Comparison of ENCODE assay signal across 2 cellular contexts in the genomic region with DNA sequence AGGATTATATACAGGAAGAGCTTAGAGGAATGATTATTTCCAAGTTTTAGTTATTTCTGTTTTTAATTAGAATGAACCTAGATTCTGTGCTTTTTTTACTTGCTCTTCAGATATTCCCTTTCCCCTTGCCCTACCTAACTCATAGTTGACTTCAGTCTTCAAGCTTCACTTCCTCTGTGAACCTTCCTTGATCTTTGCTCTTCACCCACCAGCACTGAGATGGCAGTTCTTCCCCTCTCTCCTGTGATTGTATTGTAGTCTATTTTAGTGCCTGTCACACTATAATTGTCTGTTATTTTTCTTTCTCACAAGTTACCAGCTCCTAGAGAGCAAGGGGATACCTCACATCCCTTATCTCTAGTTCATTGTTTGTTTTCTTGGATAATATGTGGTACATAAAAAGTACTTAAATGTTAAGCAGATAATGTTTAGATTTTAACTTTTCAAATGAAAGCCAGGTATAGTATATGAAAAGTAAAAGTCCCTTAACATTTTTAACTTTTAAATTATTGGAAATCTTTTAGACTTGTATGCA.
TF ChIP-seq lines count a peak whose summit lies in the region.

No MANE protein-coding gene starts in this region.

TF ChIP-seq in SK-N-SH treated with all-trans-retinoic acid at 6 μM for 48 hours, 23 proteins besides CTCF, POLR2A, EP300 and RAD21:
- TF ChIP-seq ISL1 (CRISPR knock-in tag; IDR thresholded peaks at IDR 0.05) (no peak), ZNF70 (CRISPR knock-in tag; IDR thresholded peaks at IDR 0.05) (no peak), GLIS3 (CRISPR knock-in tag; IDR thresholded peaks at IDR 0.05) (no peak), SNAI2 (CRISPR knock-in tag; IDR thresholded peaks at IDR 0.05) (no peak), ZNF565 (CRISPR knock-in tag; conservative IDR thresholded peaks at IDR 0.05; ENCODE audit: low read depth) (no peak), PPARA (CRISPR knock-in tag; IDR thresholded peaks at IDR 0.05; ENCODE audit: borderline replicate concordance) (no peak), RARB (CRISPR knock-in tag; IDR thresholded peaks at IDR 0.05) (no peak), TOX (CRISPR knock-in tag; IDR thresholded peaks at IDR 0.05; ENCODE audit: borderline replicate concordance) (no peak), ESRRG (CRISPR knock-in tag; IDR thresholded peaks at IDR 0.05) (no peak)
- TF ChIP-seq, protein P1, sequence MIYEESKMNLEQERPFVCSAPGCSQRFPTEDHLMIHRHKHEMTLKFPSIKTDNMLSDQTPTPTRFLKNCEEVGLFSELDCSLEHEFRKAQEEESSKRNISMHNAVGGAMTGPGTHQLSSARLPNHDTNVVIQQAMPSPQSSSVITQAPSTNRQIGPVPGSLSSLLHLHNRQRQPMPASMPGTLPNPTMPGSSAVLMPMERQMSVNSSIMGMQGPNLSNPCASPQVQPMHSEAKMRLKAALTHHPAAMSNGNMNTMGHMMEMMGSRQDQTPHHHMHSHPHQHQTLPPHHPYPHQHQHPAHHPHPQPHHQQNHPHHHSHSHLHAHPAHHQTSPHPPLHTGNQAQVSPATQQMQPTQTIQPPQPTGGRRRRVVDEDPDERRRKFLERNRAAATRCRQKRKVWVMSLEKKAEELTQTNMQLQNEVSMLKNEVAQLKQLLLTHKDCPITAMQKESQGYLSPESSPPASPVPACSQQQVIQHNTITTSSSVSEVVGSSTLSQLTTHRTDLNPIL (CRISPR knock-in tag; IDR thresholded peaks at IDR 0.05; ENCODE audit: low read depth): no peak
- TF ChIP-seq, protein P2, sequence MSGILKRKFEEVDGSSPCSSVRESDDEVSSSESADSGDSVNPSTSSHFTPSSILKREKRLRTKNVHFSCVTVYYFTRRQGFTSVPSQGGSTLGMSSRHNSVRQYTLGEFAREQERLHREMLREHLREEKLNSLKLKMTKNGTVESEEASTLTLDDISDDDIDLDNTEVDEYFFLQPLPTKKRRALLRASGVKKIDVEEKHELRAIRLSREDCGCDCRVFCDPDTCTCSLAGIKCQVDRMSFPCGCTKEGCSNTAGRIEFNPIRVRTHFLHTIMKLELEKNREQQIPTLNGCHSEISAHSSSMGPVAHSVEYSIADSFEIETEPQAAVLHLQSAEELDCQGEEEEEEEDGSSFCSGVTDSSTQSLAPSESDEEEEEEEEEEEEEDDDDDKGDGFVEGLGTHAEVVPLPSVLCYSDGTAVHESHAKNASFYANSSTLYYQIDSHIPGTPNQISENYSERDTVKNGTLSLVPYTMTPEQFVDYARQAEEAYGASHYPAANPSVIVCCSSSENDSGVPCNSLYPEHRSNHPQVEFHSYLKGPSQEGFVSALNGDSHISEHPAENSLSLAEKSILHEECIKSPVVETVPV (CRISPR knock-in tag; IDR thresholded peaks at IDR 0.05): no peak
- TF ChIP-seq, protein P3, sequence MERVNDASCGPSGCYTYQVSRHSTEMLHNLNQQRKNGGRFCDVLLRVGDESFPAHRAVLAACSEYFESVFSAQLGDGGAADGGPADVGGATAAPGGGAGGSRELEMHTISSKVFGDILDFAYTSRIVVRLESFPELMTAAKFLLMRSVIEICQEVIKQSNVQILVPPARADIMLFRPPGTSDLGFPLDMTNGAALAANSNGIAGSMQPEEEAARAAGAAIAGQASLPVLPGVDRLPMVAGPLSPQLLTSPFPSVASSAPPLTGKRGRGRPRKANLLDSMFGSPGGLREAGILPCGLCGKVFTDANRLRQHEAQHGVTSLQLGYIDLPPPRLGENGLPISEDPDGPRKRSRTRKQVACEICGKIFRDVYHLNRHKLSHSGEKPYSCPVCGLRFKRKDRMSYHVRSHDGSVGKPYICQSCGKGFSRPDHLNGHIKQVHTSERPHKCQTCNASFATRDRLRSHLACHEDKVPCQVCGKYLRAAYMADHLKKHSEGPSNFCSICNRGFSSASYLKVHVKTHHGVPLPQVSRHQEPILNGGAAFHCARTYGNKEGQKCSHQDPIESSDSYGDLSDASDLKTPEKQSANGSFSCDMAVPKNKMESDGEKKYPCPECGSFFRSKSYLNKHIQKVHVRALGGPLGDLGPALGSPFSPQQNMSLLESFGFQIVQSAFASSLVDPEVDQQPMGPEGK (CRISPR knock-in tag; IDR thresholded peaks at IDR 0.05; ENCODE audit: borderline replicate concordance): no peak
- TF ChIP-seq, protein P4, sequence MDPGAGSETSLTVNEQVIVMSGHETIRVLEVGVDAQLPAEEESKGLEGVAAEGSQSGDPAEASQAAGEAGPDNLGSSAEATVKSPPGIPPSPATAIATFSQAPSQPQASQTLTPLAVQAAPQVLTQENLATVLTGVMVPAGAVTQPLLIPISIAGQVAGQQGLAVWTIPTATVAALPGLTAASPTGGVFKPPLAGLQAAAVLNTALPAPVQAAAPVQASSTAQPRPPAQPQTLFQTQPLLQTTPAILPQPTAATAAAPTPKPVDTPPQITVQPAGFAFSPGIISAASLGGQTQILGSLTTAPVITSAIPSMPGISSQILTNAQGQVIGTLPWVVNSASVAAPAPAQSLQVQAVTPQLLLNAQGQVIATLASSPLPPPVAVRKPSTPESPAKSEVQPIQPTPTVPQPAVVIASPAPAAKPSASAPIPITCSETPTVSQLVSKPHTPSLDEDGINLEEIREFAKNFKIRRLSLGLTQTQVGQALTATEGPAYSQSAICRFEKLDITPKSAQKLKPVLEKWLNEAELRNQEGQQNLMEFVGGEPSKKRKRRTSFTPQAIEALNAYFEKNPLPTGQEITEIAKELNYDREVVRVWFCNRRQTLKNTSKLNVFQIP (CRISPR knock-in tag; IDR thresholded peaks at IDR 0.05; ENCODE audit: borderline replicate concordance, low read depth): no peak
- TF ChIP-seq, protein P5, sequence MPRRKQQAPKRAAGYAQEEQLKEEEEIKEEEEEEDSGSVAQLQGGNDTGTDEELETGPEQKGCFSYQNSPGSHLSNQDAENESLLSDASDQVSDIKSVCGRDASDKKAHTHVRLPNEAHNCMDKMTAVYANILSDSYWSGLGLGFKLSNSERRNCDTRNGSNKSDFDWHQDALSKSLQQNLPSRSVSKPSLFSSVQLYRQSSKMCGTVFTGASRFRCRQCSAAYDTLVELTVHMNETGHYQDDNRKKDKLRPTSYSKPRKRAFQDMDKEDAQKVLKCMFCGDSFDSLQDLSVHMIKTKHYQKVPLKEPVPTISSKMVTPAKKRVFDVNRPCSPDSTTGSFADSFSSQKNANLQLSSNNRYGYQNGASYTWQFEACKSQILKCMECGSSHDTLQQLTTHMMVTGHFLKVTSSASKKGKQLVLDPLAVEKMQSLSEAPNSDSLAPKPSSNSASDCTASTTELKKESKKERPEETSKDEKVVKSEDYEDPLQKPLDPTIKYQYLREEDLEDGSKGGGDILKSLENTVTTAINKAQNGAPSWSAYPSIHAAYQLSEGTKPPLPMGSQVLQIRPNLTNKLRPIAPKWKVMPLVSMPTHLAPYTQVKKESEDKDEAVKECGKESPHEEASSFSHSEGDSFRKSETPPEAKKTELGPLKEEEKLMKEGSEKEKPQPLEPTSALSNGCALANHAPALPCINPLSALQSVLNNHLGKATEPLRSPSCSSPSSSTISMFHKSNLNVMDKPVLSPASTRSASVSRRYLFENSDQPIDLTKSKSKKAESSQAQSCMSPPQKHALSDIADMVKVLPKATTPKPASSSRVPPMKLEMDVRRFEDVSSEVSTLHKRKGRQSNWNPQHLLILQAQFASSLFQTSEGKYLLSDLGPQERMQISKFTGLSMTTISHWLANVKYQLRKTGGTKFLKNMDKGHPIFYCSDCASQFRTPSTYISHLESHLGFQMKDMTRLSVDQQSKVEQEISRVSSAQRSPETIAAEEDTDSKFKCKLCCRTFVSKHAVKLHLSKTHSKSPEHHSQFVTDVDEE (CRISPR knock-in tag; IDR thresholded peaks at IDR 0.05): no peak

TF ChIP-seq in SK-N-SH, 30 proteins besides CTCF, POLR2A, EP300 and RAD21:
- TF ChIP-seq, protein P6, sequence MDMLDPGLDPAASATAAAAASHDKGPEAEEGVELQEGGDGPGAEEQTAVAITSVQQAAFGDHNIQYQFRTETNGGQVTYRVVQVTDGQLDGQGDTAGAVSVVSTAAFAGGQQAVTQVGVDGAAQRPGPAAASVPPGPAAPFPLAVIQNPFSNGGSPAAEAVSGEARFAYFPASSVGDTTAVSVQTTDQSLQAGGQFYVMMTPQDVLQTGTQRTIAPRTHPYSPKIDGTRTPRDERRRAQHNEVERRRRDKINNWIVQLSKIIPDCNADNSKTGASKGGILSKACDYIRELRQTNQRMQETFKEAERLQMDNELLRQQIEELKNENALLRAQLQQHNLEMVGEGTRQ (IDR thresholded peaks at IDR 0.05; ENCODE audit: borderline replicate concordance, low read depth, low read length): no peak
- TF ChIP-seq TEAD4 (IDR thresholded peaks at IDR 0.05; ENCODE audit: borderline replicate concordance, insufficient read depth) (no peak), EZH2phosphoT487 (IDR thresholded peaks at IDR 0.05; ENCODE audit: borderline replicate concordance, low read depth) (no peak), RCOR1 (IDR thresholded peaks at IDR 0.05; ENCODE audit: low read length) (no peak), RFX5 (IDR thresholded peaks at IDR 0.05; ENCODE audit: low read length) (no peak), CHD2 (IDR thresholded peaks at IDR 0.05; ENCODE audit: low read length, partially characterized antibody) (no peak), FOXM1 (IDR thresholded peaks at IDR 0.05; ENCODE audit: low read depth) (no peak), NRF1 (IDR thresholded peaks at IDR 0.05; ENCODE audit: low read depth, low read length) (no peak), RXRA (IDR thresholded peaks at IDR 0.05; ENCODE audit: borderline replicate concordance, low read depth) (no peak), GABPA (IDR thresholded peaks at IDR 0.05; ENCODE audit: low read depth) (no peak), POLR2AphosphoS5 (IDR thresholded peaks at IDR 0.05; ENCODE audit: low read depth, low read length) (no peak), JUND (IDR thresholded peaks at IDR 0.05) (no peak)
- TF ChIP-seq, protein P7, sequence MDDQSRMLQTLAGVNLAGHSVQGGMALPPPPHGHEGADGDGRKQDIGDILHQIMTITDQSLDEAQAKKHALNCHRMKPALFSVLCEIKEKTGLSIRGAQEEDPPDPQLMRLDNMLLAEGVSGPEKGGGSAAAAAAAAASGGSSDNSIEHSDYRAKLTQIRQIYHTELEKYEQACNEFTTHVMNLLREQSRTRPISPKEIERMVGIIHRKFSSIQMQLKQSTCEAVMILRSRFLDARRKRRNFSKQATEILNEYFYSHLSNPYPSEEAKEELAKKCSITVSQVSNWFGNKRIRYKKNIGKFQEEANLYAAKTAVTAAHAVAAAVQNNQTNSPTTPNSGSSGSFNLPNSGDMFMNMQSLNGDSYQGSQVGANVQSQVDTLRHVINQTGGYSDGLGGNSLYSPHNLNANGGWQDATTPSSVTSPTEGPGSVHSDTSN (IDR thresholded peaks at IDR 0.05): no peak
- TF ChIP-seq, protein P8, sequence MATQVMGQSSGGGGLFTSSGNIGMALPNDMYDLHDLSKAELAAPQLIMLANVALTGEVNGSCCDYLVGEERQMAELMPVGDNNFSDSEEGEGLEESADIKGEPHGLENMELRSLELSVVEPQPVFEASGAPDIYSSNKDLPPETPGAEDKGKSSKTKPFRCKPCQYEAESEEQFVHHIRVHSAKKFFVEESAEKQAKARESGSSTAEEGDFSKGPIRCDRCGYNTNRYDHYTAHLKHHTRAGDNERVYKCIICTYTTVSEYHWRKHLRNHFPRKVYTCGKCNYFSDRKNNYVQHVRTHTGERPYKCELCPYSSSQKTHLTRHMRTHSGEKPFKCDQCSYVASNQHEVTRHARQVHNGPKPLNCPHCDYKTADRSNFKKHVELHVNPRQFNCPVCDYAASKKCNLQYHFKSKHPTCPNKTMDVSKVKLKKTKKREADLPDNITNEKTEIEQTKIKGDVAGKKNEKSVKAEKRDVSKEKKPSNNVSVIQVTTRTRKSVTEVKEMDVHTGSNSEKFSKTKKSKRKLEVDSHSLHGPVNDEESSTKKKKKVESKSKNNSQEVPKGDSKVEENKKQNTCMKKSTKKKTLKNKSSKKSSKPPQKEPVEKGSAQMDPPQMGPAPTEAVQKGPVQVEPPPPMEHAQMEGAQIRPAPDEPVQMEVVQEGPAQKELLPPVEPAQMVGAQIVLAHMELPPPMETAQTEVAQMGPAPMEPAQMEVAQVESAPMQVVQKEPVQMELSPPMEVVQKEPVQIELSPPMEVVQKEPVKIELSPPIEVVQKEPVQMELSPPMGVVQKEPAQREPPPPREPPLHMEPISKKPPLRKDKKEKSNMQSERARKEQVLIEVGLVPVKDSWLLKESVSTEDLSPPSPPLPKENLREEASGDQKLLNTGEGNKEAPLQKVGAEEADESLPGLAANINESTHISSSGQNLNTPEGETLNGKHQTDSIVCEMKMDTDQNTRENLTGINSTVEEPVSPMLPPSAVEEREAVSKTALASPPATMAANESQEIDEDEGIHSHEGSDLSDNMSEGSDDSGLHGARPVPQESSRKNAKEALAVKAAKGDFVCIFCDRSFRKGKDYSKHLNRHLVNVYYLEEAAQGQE (IDR thresholded peaks at IDR 0.05; ENCODE audit: low read depth, low read length): no peak
- TF ChIP-seq, protein P9, sequence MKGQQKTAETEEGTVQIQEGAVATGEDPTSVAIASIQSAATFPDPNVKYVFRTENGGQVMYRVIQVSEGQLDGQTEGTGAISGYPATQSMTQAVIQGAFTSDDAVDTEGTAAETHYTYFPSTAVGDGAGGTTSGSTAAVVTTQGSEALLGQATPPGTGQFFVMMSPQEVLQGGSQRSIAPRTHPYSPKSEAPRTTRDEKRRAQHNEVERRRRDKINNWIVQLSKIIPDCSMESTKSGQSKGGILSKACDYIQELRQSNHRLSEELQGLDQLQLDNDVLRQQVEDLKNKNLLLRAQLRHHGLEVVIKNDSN (IDR thresholded peaks at IDR 0.05; ENCODE audit: borderline replicate concordance, low read depth): no peak
- TF ChIP-seq, protein P10, sequence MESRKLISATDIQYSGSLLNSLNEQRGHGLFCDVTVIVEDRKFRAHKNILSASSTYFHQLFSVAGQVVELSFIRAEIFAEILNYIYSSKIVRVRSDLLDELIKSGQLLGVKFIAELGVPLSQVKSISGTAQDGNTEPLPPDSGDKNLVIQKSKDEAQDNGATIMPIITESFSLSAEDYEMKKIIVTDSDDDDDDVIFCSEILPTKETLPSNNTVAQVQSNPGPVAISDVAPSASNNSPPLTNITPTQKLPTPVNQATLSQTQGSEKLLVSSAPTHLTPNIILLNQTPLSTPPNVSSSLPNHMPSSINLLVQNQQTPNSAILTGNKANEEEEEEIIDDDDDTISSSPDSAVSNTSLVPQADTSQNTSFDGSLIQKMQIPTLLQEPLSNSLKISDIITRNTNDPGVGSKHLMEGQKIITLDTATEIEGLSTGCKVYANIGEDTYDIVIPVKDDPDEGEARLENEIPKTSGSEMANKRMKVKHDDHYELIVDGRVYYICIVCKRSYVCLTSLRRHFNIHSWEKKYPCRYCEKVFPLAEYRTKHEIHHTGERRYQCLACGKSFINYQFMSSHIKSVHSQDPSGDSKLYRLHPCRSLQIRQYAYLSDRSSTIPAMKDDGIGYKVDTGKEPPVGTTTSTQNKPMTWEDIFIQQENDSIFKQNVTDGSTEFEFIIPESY (IDR thresholded peaks at IDR 0.05; ENCODE audit: borderline replicate concordance, low read depth): no peak
